8 cellular contexts compared by ENCODE assay signal in genomic region chr9:128689820-128690683, GRCh38. TPM values are rescaled to one million over a fixed set of nuclear protein-coding genes. Genes with fewer than 3 reads are reported as not detected.
A peak's percentile ranks its signal among the peaks of the same experiment; 100 is the strongest.
DNase-seq lines count a peak whose midpoint lies in the region; ATAC-seq and TF ChIP-seq lines count a peak whose summit lies in the region.

No MANE protein-coding gene starts in this region.

- H3K27ac ChIP-seq in cardiac muscle cell: peak overlapping the region; percentile 45
- H3K27ac ChIP-seq in thoracic aorta: no peak overlapping the region

- H3K36me3 Mint-ChIP-seq in naive B cell: peaks cover 8 to 16% of the 10 kb centered on the region in 2 donors

- DNase-seq in cardiac muscle cell (ENCODE audit: low read depth in 1 of 2, low spot score in 1 of 2) (peak; percentile 57 to 65), cardiac septum (ENCODE audit: low spot score) (no peak), NCI-H2029 treated with DMSO at 0.1 percent for 48 hours (lab: John Stamatoyannopoulos, UW) (peak; percentile 12), erythroblast (lab: John Stamatoyannopoulos, UW) (peak; percentile 70 to 77), naive B cell (peak; percentile 47), thoracic aorta (ENCODE audit: low spot score) (no peak)
- DNase-seq in activated CD8-positive, alpha-beta memory T cell treated with anti-CD3 and anti-CD28 coated beads, Interleukin-2, amount 50 U/mL, for 48 hours: peak; percentile 69

- intact Hi-C loops in cardiac septum (cut with DNase I): loop anchor here (2.0 kb wide), 3 partner anchors 13 to 55 kb away; partner anchors contain the start of genes DYNC2I2 and PKN3

- peaks cover 42 to 53% (median 44%) of the 10 kb centered on the region in 3 donors for H3K4me1 Mint-ChIP-seq in naive B cell

- H3K4me1 ChIP-seq in cardiac muscle cell (ENCODE audit: low read depth): peaks cover 15% of the 10 kb centered on the region
- peaks cover 12 to 16% of the 10 kb centered on the region in 2 donors for H3K4me1 ChIP-seq in thoracic aorta (ENCODE audit: control insufficient read depth in 1 of 2, low read depth in 2 of 2)

- no peaks in the 10 kb centered on the region for H3K27me3 Mint-ChIP-seq in naive B cell

- no peak for TF ChIP-seq CTCF in cardiac muscle cell (IDR thresholded peaks at IDR 0.05; ENCODE audit: low read depth, low read length)
- no peak for TF ChIP-seq CTCF in thoracic aorta (IDR thresholded peaks at IDR 0.05)

- H3K36me3 ChIP-seq in cardiac muscle cell (peaks cover 29% of the 10 kb centered on the region), thoracic aorta (peaks cover 22% of the 10 kb centered on the region)

- H3K4me3 ChIP-seq in cardiac muscle cell (peak overlapping the region; percentile 89), thoracic aorta (peak overlapping the region; percentile 79)

- H3K27me3 ChIP-seq in cardiac muscle cell (no peaks in the 10 kb centered on the region), thoracic aorta (replicated peaks; ENCODE audit: insufficient read depth) (no peaks in the 10 kb centered on the region)

- peak; percentile 13 to 26 for ATAC-seq in naive B cell (ENCODE audit: low read depth in 2 of 2)
- ATAC-seq in thoracic aorta (ENCODE audit: insufficient number of reproducible peaks, low FRiP score, low read depth): no peak
- ATAC-seq in GM21390 (IDR thresholded peaks at IDR 0.05; ENCODE audit: unreplicated experiment): no peak

- H3K9me3 ChIP-seq in cardiac muscle cell (ENCODE audit: low read depth) (no peaks in the 10 kb centered on the region), thoracic aorta (no peaks in the 10 kb centered on the region)

- TF ChIP-seq POLR2A in erythroblast (IDR thresholded peaks at IDR 0.05; ENCODE audit: low read length): no peak

- peak overlapping the region; percentile 95 to 100 (median 99) for H3K4me3 Mint-ChIP-seq in naive B cell

- peak overlapping the region; percentile 91 to 99 (median 94) for H3K27ac Mint-ChIP-seq in naive B cell

- no peaks in the 10 kb centered on the region for H3K9me3 Mint-ChIP-seq in naive B cell

RNA-seq across cellular contexts. Expression of gene SET, which starts 1.0 kb away (rescaled TPM):
- total RNA-seq in cardiac muscle cell: 335 and 481 TPM in 2 replicates
- 227 and 262 TPM in 2 replicates for polyA plus RNA-seq in cardiac muscle cell
- total RNA-seq in cardiac septum: 212 TPM
- 100 to 1,000 TPM; 186 to 306 (median 222) TPM for polyA plus RNA-seq in naive B cell (ENCODE audit: low read depth in 6 of 6)
- total RNA-seq in thoracic aorta: 100 to 1,000 TPM in 1 of 2 donors, 10 to 100 TPM in 1; 83.3 to 201 TPM

RNA-seq across cellular contexts. Expression of gene PKN3, which starts 12.3 kb away (rescaled TPM):
- 13.8 and 17.9 TPM in 2 replicates for total RNA-seq in cardiac muscle cell
- polyA plus RNA-seq in cardiac muscle cell: 13.4 and 13.5 TPM in 2 replicates
- 6.2 TPM for total RNA-seq in cardiac septum
- polyA plus RNA-seq in naive B cell (ENCODE audit: low read depth in 6 of 6): under 1 TPM in 5 of 6 donors, not detected in 1; 0.12 to 0.92 (median 0.50) TPM
- total RNA-seq in thoracic aorta: 1 to 10 TPM; 4.4 to 4.7 TPM

RNA-seq across cellular contexts. Expression of gene DYNC2I2, which starts 33.4 kb away (rescaled TPM):
- 77.2 and 94.9 TPM in 2 replicates for total RNA-seq in cardiac muscle cell
- polyA plus RNA-seq in cardiac muscle cell: 81.7 and 119 TPM in 2 replicates
- 29.6 TPM for total RNA-seq in cardiac septum
- 10 to 100 TPM; 36.8 to 76.4 (median 49.7) TPM for polyA plus RNA-seq in naive B cell (ENCODE audit: low read depth in 6 of 6)
- total RNA-seq in thoracic aorta: 10 to 100 TPM; 30.8 to 43.9 TPM

RNA-seq across cellular contexts. Expression of gene ZDHHC12, which starts 33.9 kb away (rescaled TPM):
- 58.7 and 87.1 TPM in 2 replicates for total RNA-seq in cardiac muscle cell
- polyA plus RNA-seq in cardiac muscle cell: 47.4 and 68.3 TPM in 2 replicates
- 7.4 TPM for total RNA-seq in cardiac septum
- 10 to 100 TPM; 17.9 to 47.6 (median 43.2) TPM for polyA plus RNA-seq in naive B cell (ENCODE audit: low read depth in 6 of 6)
- total RNA-seq in thoracic aorta: 10 to 100 TPM; 37.0 to 70.3 TPM

Comparison
In these comparisons a context has a peak if more than half of its experiments do, and no peak if none do; other contexts are left out.
1. DNase-seq: peak in cardiac muscle cell (2 of 2), NCI-H2029 treated with DMSO at 0.1 percent for 48 hours (single experiment), activated CD8-positive, alpha-beta memory T cell treated with anti-CD3 and anti-CD28 coated beads, Interleukin-2, amount 50 U/mL, for 48 hours (single experiment), erythroblast (2 of 2) and naive B cell (single experiment); none in cardiac septum (single experiment) and thoracic aorta (single experiment).
2. ATAC-seq: peak in naive B cell (2 of 2); none in thoracic aorta (single experiment) and GM21390 (single experiment).